In the genomic region with DNA sequence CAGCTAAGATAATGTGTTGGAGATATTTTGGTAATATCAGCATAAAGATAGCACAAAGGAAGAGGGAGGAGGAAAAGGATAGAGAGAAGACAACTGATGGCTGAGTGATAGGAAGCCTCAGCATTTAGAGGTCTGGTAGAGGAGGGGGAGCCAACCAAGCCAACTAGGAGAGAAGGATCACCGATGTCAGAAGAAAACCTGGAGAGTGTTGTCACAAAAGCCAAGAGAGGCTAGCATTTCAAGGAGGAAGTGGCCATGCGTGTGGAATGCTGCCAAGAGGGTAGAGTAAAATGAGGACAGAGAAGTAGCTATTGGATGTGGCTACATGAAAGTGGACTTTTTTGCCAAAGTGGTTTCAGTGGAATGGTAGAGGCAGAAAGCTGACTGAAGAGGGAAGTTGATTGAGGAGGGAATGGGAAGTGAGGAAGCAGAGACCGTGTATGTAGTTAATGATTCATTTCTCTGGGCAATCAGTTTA, we compare ENCODE assay signal across 1 cellular context.
TF ChIP-seq lines count a peak whose summit lies in the region.

No MANE protein-coding gene starts in this region.

TF ChIP-seq in GM23338, 12 proteins besides CTCF, POLR2A, EP300 and RAD21 (continued from another document):
- TF ChIP-seq, protein P1, sequence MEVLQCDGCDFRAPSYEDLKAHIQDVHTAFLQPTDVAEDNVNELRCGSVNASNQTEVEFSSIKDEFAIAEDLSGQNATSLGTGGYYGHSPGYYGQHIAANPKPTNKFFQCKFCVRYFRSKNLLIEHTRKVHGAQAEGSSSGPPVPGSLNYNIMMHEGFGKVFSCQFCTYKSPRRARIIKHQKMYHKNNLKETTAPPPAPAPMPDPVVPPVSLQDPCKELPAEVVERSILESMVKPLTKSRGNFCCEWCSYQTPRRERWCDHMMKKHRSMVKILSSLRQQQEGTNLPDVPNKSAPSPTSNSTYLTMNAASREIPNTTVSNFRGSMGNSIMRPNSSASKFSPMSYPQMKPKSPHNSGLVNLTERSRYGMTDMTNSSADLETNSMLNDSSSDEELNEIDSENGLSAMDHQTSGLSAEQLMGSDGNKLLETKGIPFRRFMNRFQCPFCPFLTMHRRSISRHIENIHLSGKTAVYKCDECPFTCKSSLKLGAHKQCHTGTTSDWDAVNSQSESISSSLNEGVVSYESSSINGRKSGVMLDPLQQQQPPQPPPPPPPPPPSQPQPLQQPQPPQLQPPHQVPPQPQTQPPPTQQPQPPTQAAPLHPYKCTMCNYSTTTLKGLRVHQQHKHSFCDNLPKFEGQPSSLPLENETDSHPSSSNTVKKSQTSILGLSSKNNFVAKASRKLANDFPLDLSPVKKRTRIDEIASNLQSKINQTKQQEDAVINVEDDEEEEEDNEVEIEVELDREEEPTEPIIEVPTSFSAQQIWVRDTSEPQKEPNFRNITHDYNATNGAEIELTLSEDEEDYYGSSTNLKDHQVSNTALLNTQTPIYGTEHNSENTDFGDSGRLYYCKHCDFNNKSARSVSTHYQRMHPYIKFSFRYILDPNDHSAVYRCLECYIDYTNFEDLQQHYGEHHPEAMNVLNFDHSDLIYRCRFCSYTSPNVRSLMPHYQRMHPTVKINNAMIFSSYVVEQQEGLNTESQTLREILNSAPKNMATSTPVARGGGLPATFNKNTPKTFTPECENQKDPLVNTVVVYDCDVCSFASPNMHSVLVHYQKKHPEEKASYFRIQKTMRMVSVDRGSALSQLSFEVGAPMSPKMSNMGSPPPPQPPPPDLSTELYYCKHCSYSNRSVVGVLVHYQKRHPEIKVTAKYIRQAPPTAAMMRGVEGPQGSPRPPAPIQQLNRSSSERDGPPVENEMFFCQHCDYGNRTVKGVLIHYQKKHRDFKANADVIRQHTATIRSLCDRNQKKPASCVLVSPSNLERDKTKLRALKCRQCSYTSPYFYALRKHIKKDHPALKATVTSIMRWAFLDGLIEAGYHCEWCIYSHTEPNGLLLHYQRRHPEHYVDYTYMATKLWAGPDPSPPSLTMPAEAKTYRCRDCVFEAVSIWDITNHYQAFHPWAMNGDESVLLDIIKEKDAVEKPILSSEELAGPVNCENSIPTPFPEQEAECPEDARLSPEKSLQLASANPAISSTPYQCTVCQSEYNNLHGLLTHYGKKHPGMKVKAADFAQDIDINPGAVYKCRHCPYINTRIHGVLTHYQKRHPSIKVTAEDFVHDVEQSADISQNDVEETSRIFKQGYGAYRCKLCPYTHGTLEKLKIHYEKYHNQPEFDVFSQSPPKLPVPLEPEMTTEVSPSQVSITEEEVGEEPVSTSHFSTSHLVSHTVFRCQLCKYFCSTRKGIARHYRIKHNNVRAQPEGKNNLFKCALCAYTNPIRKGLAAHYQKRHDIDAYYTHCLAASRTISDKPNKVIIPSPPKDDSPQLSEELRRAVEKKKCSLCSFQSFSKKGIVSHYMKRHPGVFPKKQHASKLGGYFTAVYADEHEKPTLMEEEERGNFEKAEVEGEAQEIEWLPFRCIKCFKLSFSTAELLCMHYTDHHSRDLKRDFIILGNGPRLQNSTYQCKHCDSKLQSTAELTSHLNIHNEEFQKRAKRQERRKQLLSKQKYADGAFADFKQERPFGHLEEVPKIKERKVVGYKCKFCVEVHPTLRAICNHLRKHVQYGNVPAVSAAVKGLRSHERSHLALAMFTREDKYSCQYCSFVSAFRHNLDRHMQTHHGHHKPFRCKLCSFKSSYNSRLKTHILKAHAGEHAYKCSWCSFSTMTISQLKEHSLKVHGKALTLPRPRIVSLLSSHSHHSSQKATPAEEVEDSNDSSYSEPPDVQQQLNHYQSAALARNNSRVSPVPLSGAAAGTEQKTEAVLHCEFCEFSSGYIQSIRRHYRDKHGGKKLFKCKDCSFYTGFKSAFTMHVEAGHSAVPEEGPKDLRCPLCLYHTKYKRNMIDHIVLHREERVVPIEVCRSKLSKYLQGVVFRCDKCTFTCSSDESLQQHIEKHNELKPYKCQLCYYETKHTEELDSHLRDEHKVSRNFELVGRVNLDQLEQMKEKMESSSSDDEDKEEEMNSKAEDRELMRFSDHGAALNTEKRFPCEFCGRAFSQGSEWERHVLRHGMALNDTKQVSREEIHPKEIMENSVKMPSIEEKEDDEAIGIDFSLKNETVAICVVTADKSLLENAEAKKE (CRISPR knock-in tag; IDR thresholded peaks at IDR 0.05): no peak
- TF ChIP-seq JUNB (IDR thresholded peaks at IDR 0.05; ENCODE audit: unreplicated experiment) (no peak), NANOG (IDR thresholded peaks at IDR 0.05; ENCODE audit: borderline replicate concordance) (no peak), ZNF114 (CRISPR knock-in tag; IDR thresholded peaks at IDR 0.05) (no peak), ZNF331 (CRISPR knock-in tag; IDR thresholded peaks at IDR 0.05; ENCODE audit: low read depth) (no peak), POLR2AphosphoS5 (IDR thresholded peaks at IDR 0.05; ENCODE audit: low read depth) (no peak), EZH2phosphoT487 (IDR thresholded peaks at IDR 0.05; ENCODE audit: unreplicated experiment) (no peak), EZH2 (IDR thresholded peaks at IDR 0.05; ENCODE audit: low read depth, unreplicated experiment) (no peak)
- TF ChIP-seq, protein P2, sequence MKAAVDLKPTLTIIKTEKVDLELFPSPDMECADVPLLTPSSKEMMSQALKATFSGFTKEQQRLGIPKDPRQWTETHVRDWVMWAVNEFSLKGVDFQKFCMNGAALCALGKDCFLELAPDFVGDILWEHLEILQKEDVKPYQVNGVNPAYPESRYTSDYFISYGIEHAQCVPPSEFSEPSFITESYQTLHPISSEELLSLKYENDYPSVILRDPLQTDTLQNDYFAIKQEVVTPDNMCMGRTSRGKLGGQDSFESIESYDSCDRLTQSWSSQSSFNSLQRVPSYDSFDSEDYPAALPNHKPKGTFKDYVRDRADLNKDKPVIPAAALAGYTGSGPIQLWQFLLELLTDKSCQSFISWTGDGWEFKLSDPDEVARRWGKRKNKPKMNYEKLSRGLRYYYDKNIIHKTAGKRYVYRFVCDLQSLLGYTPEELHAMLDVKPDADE (IDR thresholded peaks at IDR 0.05): no peak
